In the genomic region with DNA sequence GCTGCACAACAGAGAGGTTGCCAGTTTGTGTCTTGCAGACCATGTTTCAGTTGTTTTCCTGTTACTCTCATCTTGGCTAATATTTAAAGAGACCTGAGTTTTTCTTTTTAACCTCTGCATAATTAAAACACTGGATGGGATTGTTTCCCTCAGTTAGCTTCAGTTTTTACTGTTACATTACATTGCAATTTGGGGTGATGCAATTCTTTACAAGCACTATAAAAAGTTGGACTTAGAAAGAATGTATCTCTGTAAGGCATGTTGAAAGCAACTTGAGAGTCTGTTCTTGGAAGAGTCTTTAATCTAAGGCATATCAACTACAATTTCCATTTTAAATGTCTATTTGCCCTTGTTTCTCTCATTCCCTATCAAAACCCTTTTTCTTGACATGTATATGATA, we compare ENCODE assay signal across 26 cellular contexts.
DNase-seq lines count a peak whose midpoint lies in the region; ATAC-seq and TF ChIP-seq lines count a peak whose summit lies in the region.
"Had no signal": no experiment of that assay in that cellular context is flagged by ENCODE, and none has a peak within 500 bp of the region (broad histone marks: within the 10 kb centered on the region; RNA-seq: fewer than 3 reads in every experiment).

No MANE protein-coding gene starts in this region.

- H3K9me3 ChIP-seq in adipocyte (ENCODE audit: control insufficient read depth, low read length): no peaks in the 10 kb centered on the region
- H3K9me3 ChIP-seq: gastrocnemius medialis, HAP-1, MG63, prostate gland had no signal

- H3K4me1 ChIP-seq in adipocyte (ENCODE audit: control insufficient read depth, insufficient read depth, low read length): peaks cover 10% of the 10 kb centered on the region
- H3K4me1 ChIP-seq: gastrocnemius medialis, HAP-1, prostate gland had no signal

- peak; percentile 29 for DNase-seq in GM03348 (ENCODE audit: low spot score)
- peak; percentile 79 for DNase-seq in adipocyte (ENCODE audit: low read depth)
- DNase-seq in fibroblast of pulmonary artery (ENCODE audit: low read depth): peak; percentile 2
- DNase-seq in renal cortical epithelial cell (ENCODE audit: low read depth): peak; percentile 96
- no peak for DNase-seq in Right ventricle myocardium superior
- DNase-seq: activated CD4-positive, CD25-positive, alpha-beta regulatory T cell treated with anti-CD3 and anti-CD28 coated beads, Interleukin-2, amount 50 U/mL, for 72 hours; activated CD8-positive, alpha-beta T cell treated with anti-CD3 and anti-CD28 coated beads for 36 hours; activated gamma-delta T cell; activated naive CD8-positive, alpha-beta T cell treated with anti-CD3 and anti-CD28 coated beads, Interleukin-2, amount 50 U/mL, for 24 hours; activated T-cell treated with anti-CD3 and anti-CD28 coated beads for 4 hours; AML-193; brain microvascular endothelial cell; cortex of kidney; DND-41; gastrocnemius medialis; hypothalamus; MG63; NCI-H146; NCI-H524; stimulated activated CD4-positive, alpha-beta T cell treated with anti-CD3 and anti-CD28 coated beads, Interleukin-1b, Interleukin-23, amount 100 ng/mL, for 48 hours had no signal

- H3K4me3 ChIP-seq in adipocyte (ENCODE audit: low read length): no peak overlapping the region
- H3K4me3 ChIP-seq in fibroblast of pulmonary artery (replicated peaks; ENCODE audit: low read depth, low read length): no peak overlapping the region
- H3K4me3 ChIP-seq: gastrocnemius medialis, HAP-1, lung, MG63, prostate gland, skin epidermis had no signal

- no peak for TF ChIP-seq CTCF in fibroblast of pulmonary artery (IDR thresholded peaks at IDR 0.05; ENCODE audit: low read length, missing control alignments)

- no peak for ATAC-seq in GM21367 (IDR thresholded peaks at IDR 0.05; ENCODE audit: unreplicated experiment)
- no peak for ATAC-seq in HG02642 (IDR thresholded peaks at IDR 0.05; ENCODE audit: poor library complexity, unreplicated experiment)
- ATAC-seq in Right ventricle myocardium superior (ENCODE audit: poor library complexity): no peak
- ATAC-seq: activated CD8-positive, alpha-beta T cell treated with anti-CD3 and anti-CD28 coated beads for 36 hours; activated naive CD8-positive, alpha-beta T cell treated with anti-CD3 and anti-CD28 coated beads, Interleukin-2, amount 50 U/mL, for 24 hours; gastrocnemius medialis had no signal

- H3K9ac ChIP-seq in adipocyte (ENCODE audit: low read length): no peak overlapping the region

- H3K27me3 ChIP-seq in adipocyte (replicated peaks; ENCODE audit: control insufficient read depth, insufficient read depth, low read length): no peaks in the 10 kb centered on the region
- H3K27me3 ChIP-seq: brain microvascular endothelial cell, gastrocnemius medialis, MG63 had no signal

- intact Hi-C loops in Right ventricle myocardium superior (cut with DNase I): no loop called here

- H3K36me3 ChIP-seq in adipocyte (ENCODE audit: control insufficient read depth, insufficient read depth, low read length, severe bottlenecking): no peaks in the 10 kb centered on the region
- H3K36me3 ChIP-seq: brain microvascular endothelial cell, gastrocnemius medialis, HAP-1, MG63, prostate gland had no signal
